22 cellular contexts compared by ENCODE assay signal in genomic region chr10:28214185-28214584, GRCh38.
DNase-seq lines count a peak whose midpoint lies in the region; ATAC-seq and TF ChIP-seq lines count a peak whose summit lies in the region.
"Had no signal": no experiment of that assay in that cellular context is flagged by ENCODE, and none has a peak within 500 bp of the region (broad histone marks: within the 10 kb centered on the region; RNA-seq: fewer than 3 reads in every experiment).

No MANE protein-coding gene starts in this region.

- peaks cover 6% of the 10 kb centered on the region for H3K27me3 Mint-ChIP-seq in mesothelial cell of epicardium (ENCODE audit: low read depth)
- no peaks in the 10 kb centered on the region for H3K27me3 Mint-ChIP-seq in natural killer cell treated with Interleukin-12 subunit alpha and Interleukin-12 subunit beta and Interleukin-15 and Interleukin-18, amount 100 ng/mL, for 72 hours
- H3K27me3 Mint-ChIP-seq in activated naive CD4-positive, alpha-beta T cell treated with anti-CD3 and anti-CD28 coated beads, Interleukin-2, amount 10 ng/mL, durations not matched to agents 7 days and 5 days = no peaks in the 10 kb centered on the region
- H3K27me3 Mint-ChIP-seq: CD4-positive, alpha-beta T cell had no signal

- DNase-seq in A172 (ENCODE audit: low spot score) (peak; percentile 27), epithelial cell of esophagus (ENCODE audit: low read depth) (peak; percentile 54), mesothelial cell of epicardium (ENCODE audit: low spot score in 2 of 2, unreplicated experiment in 2 of 2) (no peak), kidney glomerular epithelial cell (lab: John Stamatoyannopoulos, UW) (no peak), mucosa of gallbladder (ENCODE audit: low spot score) (no peak)
- DNase-seq in natural killer cell treated with Interleukin-12 subunit alpha and Interleukin-12 subunit beta and Interleukin-15 and Interleukin-18, amount 100 ng/mL, for 72 hours (ENCODE audit: low spot score) = no peak
- DNase-seq in activated naive CD4-positive, alpha-beta T cell treated with anti-CD3 and anti-CD28 coated beads, Interleukin-2, amount 10 ng/mL, durations not matched to agents 7 days and 5 days = no peak
- DNase-seq: CD4-positive, alpha-beta T cell; DMS79; HFFc6; Kasumi-1; MG63; NCI-H1048; NCI-H146; NCI-H2081 treated with DMSO at 0.1 percent for 48 hours; NCI-H526; PC-9; SIG-M5 had no signal

- peaks cover 5% of the 10 kb centered on the region for H3K36me3 Mint-ChIP-seq in mesothelial cell of epicardium
- H3K36me3 Mint-ChIP-seq in natural killer cell treated with Interleukin-12 subunit alpha and Interleukin-12 subunit beta and Interleukin-15 and Interleukin-18, amount 100 ng/mL, for 72 hours = no peaks in the 10 kb centered on the region
- H3K36me3 Mint-ChIP-seq in activated naive CD4-positive, alpha-beta T cell treated with anti-CD3 and anti-CD28 coated beads, Interleukin-2, amount 10 ng/mL, durations not matched to agents 7 days and 5 days = no peaks in the 10 kb centered on the region

- H3K4me3 Mint-ChIP-seq in mesothelial cell of epicardium = no peak overlapping the region
- H3K4me3 Mint-ChIP-seq in natural killer cell treated with Interleukin-12 subunit alpha and Interleukin-12 subunit beta and Interleukin-15 and Interleukin-18, amount 100 ng/mL, for 72 hours = no peak overlapping the region
- H3K4me3 Mint-ChIP-seq in activated naive CD4-positive, alpha-beta T cell treated with anti-CD3 and anti-CD28 coated beads, Interleukin-2, amount 10 ng/mL, durations not matched to agents 7 days and 5 days = no peak overlapping the region
- H3K4me3 Mint-ChIP-seq: CD4-positive, alpha-beta T cell; HFFc6; IgD-negative memory B cell had no signal

- no peak for TF ChIP-seq EP300 in Ishikawa (IDR thresholded peaks at IDR 0.05; ENCODE audit: borderline replicate concordance)

- no peak overlapping the region for H3K4me3 ChIP-seq in epithelial cell of esophagus (ENCODE audit: low read length)
- H3K4me3 ChIP-seq: A549, MG63, PC-9 had no signal

- H3K27ac Mint-ChIP-seq in mesothelial cell of epicardium = peak overlapping the region; percentile 68
- no peak overlapping the region for H3K27ac Mint-ChIP-seq in natural killer cell treated with Interleukin-12 subunit alpha and Interleukin-12 subunit beta and Interleukin-15 and Interleukin-18, amount 100 ng/mL, for 72 hours
- H3K27ac Mint-ChIP-seq in activated naive CD4-positive, alpha-beta T cell treated with anti-CD3 and anti-CD28 coated beads, Interleukin-2, amount 10 ng/mL, durations not matched to agents 7 days and 5 days = no peak overlapping the region
- H3K27ac Mint-ChIP-seq: CD4-positive, alpha-beta T cell; HFFc6; IgD-negative memory B cell had no signal

- no peaks in the 10 kb centered on the region for H3K9me3 Mint-ChIP-seq in mesothelial cell of epicardium
- no peaks in the 10 kb centered on the region for H3K9me3 Mint-ChIP-seq in natural killer cell treated with Interleukin-12 subunit alpha and Interleukin-12 subunit beta and Interleukin-15 and Interleukin-18, amount 100 ng/mL, for 72 hours
- no peaks in the 10 kb centered on the region for H3K9me3 Mint-ChIP-seq in activated naive CD4-positive, alpha-beta T cell treated with anti-CD3 and anti-CD28 coated beads, Interleukin-2, amount 10 ng/mL, durations not matched to agents 7 days and 5 days
- H3K9me3 Mint-ChIP-seq: CD4-positive, alpha-beta T cell; HFFc6; IgD-negative memory B cell had no signal

- no peak for TF ChIP-seq CTCF in epithelial cell of esophagus (IDR thresholded peaks at IDR 0.05; ENCODE audit: insufficient read depth, low read depth, low read length, missing control alignments)
- no peak for TF ChIP-seq CTCF in mesothelial cell of epicardium (IDR thresholded peaks at IDR 0.05; ENCODE audit: unreplicated experiment)

- CTCF ChIA-PET in activated naive CD4-positive, alpha-beta T cell treated with anti-CD3 and anti-CD28 coated beads, Interleukin-2, amount 10 ng/mL, durations not matched to agents 7 days and 5 days (lab: Charles Lee) = no interaction called here

- ATAC-seq in natural killer cell treated with Interleukin-12 subunit alpha and Interleukin-12 subunit beta and Interleukin-15 and Interleukin-18, amount 100 ng/mL, for 72 hours = no peak
- ATAC-seq: A549, SK-N-SH treated with all-trans-retinoic acid at 6 μM for 48 hours had no signal

- H3K4me1 Mint-ChIP-seq in mesothelial cell of epicardium = peaks cover 41% of the 10 kb centered on the region
- H3K4me1 Mint-ChIP-seq in natural killer cell treated with Interleukin-12 subunit alpha and Interleukin-12 subunit beta and Interleukin-15 and Interleukin-18, amount 100 ng/mL, for 72 hours (ENCODE audit: low read depth in 2 of 2) = peaks cover 7 to 17% of the 10 kb centered on the region in 2 donors
- peaks cover 10% of the 10 kb centered on the region for H3K4me1 Mint-ChIP-seq in activated naive CD4-positive, alpha-beta T cell treated with anti-CD3 and anti-CD28 coated beads, Interleukin-2, amount 10 ng/mL, durations not matched to agents 7 days and 5 days

- TF ChIP-seq RAD21 in Ishikawa (IDR thresholded peaks at IDR 0.05; ENCODE audit: low read depth) = no peak

TF ChIP-seq in Ishikawa, 13 proteins besides CTCF, POLR2A, EP300 and RAD21:
- TF ChIP-seq TEAD4 (IDR thresholded peaks at IDR 0.05) (no peak), NFIC (IDR thresholded peaks at IDR 0.05) (peak; percentile 32; the same call in 1 of the 2 replicates)
TF ChIP-seq in Ishikawa: peak in this region for 1.

Comparison
In these comparisons a context has a peak if more than half of its experiments do, and no peak if none do; other contexts are left out.
1. DNase-seq: peak in A172 (single experiment) and epithelial cell of esophagus (single experiment); none in mesothelial cell of epicardium (0 of 2), natural killer cell treated with Interleukin-12 subunit alpha and Interleukin-12 subunit beta and Interleukin-15 and Interleukin-18, amount 100 ng/mL, for 72 hours (single experiment), kidney glomerular epithelial cell (single experiment), activated naive CD4-positive, alpha-beta T cell treated with anti-CD3 and anti-CD28 coated beads, Interleukin-2, amount 10 ng/mL, durations not matched to agents 7 days and 5 days (single experiment) and mucosa of gallbladder (single experiment).